In genomic region chr20:44309763-44310663, GRCh38 we compare ENCODE assay signal across 8 cellular contexts. TPM values are rescaled to one million over a fixed set of nuclear protein-coding genes. Genes with fewer than 3 reads are reported as not detected.
A peak's percentile ranks its signal among the peaks of the same experiment; 100 is the strongest.
DNase-seq lines count a peak whose midpoint lies in the region; ATAC-seq and TF ChIP-seq lines count a peak whose summit lies in the region.

No MANE protein-coding gene starts in this region.

- no peaks in the 10 kb centered on the region for H3K27me3 Mint-ChIP-seq in CD8-positive, alpha-beta T cell (ENCODE audit: low read depth)

- no peaks in the 10 kb centered on the region for H3K36me3 ChIP-seq in CD8-positive, alpha-beta T cell (ENCODE audit: insufficient read depth, low read length)
- H3K36me3 ChIP-seq in neuron (ENCODE audit: insufficient read depth, low read length) = no peaks in the 10 kb centered on the region

- H3K4me3 Mint-ChIP-seq in CD8-positive, alpha-beta T cell = peak overlapping the region; percentile 96

- no peak for ATAC-seq in CD8-positive, alpha-beta T cell
- ATAC-seq in HG03025 (IDR thresholded peaks at IDR 0.05; ENCODE audit: low FRiP score, unreplicated experiment) (peak; percentile 6), HG02885 (IDR thresholded peaks at IDR 0.05; ENCODE audit: poor library complexity, unreplicated experiment) (no peak)

- TF ChIP-seq CTCF in CD8-positive, alpha-beta T cell (IDR thresholded peaks at IDR 0.05) = no peak
- TF ChIP-seq CTCF in VCaP (conservative IDR thresholded peaks at IDR 0.05) = no peak
- TF ChIP-seq CTCF in foreskin fibroblast (IDR thresholded peaks at IDR 0.05; ENCODE audit: low read depth, low read length) = no peak

- peak overlapping the region; percentile 89 for H3K27ac Mint-ChIP-seq in CD8-positive, alpha-beta T cell

- no peaks in the 10 kb centered on the region for H3K27me3 ChIP-seq in CD8-positive, alpha-beta T cell (ENCODE audit: insufficient read depth, low read length)
- peaks cover 7% of the 10 kb centered on the region for H3K27me3 ChIP-seq in neuron (ENCODE audit: insufficient read depth, low read length)

- peaks cover 35% of the 10 kb centered on the region for H3K4me1 Mint-ChIP-seq in CD8-positive, alpha-beta T cell (ENCODE audit: low read depth)

- H3K9me3 Mint-ChIP-seq in CD8-positive, alpha-beta T cell = no peaks in the 10 kb centered on the region

- H3K27ac ChIP-seq in CD8-positive, alpha-beta T cell (ENCODE audit: low read depth, low read length) = peak overlapping the region; percentile 56
- H3K27ac ChIP-seq in VCaP = peak overlapping the region; percentile 82; the same call in 1 of the 2 replicates

- intact Hi-C loops in CD8-positive, alpha-beta T cell (cut with DNase I, micrococcal nuclease) = loop anchor here (2.0 to 5.0 kb wide), 6 partner anchors 77 to 719 kb away; partner anchors contain the start of genes IFT52 (in 1 of the 2) and TTPAL (in 1 of the 2)

- peaks cover 17% of the 10 kb centered on the region for H3K36me3 Mint-ChIP-seq in CD8-positive, alpha-beta T cell

- H3K9me3 ChIP-seq in CD8-positive, alpha-beta T cell (ENCODE audit: low read length) = no peaks in the 10 kb centered on the region
- H3K9me3 ChIP-seq in neuron (ENCODE audit: low read length) = no peaks in the 10 kb centered on the region

- no peak for DNase-seq in CD8-positive, alpha-beta T cell
- peak; percentile 74 to 88 for DNase-seq in foreskin fibroblast
- DNase-seq in effector CD4-positive, alpha-beta T cell = no peak
- no peak for DNase-seq in NCI-H748 (lab: John Stamatoyannopoulos, UW; ENCODE audit: unreplicated experiment)

- H3K4me3 ChIP-seq in CD8-positive, alpha-beta T cell (ENCODE audit: low read depth, low read length) = peak overlapping the region; percentile 73
- H3K4me3 ChIP-seq in foreskin fibroblast (ENCODE audit: low read depth in 1 of 2, low read length in 2 of 2) (peak overlapping the region; percentile 76 to 96), neuron (ENCODE audit: low read length) (peak overlapping the region; percentile 81)

- H2AFZ ChIP-seq in neuron (ENCODE audit: low read depth, low read length) = peak overlapping the region; percentile 91

- POLR2A ChIA-PET in CD8-positive, alpha-beta T cell (lab: Charles Lee) = interaction anchor here (0.8 to 4.1 kb wide), 6 partner anchors 17 to 340 kb away, joined by 4 to 58 read pairs (median 6); partner anchors contain the start of gene OSER1

- CTCF ChIA-PET in CD8-positive, alpha-beta T cell (lab: Charles Lee) = interaction anchor here (0.9 to 16.7 kb wide), 16 partner anchors 11 to 300 kb away, joined by 3 to 596 read pairs (median 8); no protein-coding TSS in a partner anchor

- H3K4me1 ChIP-seq in CD8-positive, alpha-beta T cell (ENCODE audit: insufficient read depth, low read length) = peaks cover 17% of the 10 kb centered on the region
- peaks cover 8% of the 10 kb centered on the region for H3K4me1 ChIP-seq in neuron (ENCODE audit: insufficient read depth, low read length)

RNA-seq across cellular contexts. Expression of gene FITM2, which starts 1.0 kb away (rescaled TPM):
- 1 to 10 TPM; 3.3 to 3.4 TPM for total RNA-seq in CD8-positive, alpha-beta T cell

RNA-seq across cellular contexts. Expression of gene R3HDML, which starts 26.8 kb away (rescaled TPM):
- total RNA-seq in CD8-positive, alpha-beta T cell = not detected

RNA-seq across cellular contexts. Expression of gene HNF4A, which starts 45.5 kb away (rescaled TPM):
- total RNA-seq in CD8-positive, alpha-beta T cell = not detected

Comparison
In these comparisons a context has a peak if more than half of its experiments do, and no peak if none do; other contexts are left out.
1. DNase-seq: peak in foreskin fibroblast (2 of 2); none in CD8-positive, alpha-beta T cell (0 of 7), effector CD4-positive, alpha-beta T cell (single experiment) and NCI-H748 (single experiment).
2. Peak in every context shown above with its lines, with median percentiles within 50 percentile points of each other: H3K4me3 ChIP-seq.